ENCODE assay signal across 3 cellular contexts in genomic region chr6:44222987-44223470, GRCh38.
TF ChIP-seq lines count a peak whose summit lies in the region.

No MANE protein-coding gene starts in this region.

TF ChIP-seq in SK-N-SH, 30 proteins besides CTCF, POLR2A, EP300 and RAD21:
- TF ChIP-seq TCF12 (IDR thresholded peaks at IDR 0.05) (no peak), REST (IDR thresholded peaks at IDR 0.05; ENCODE audit: low read depth, low read length) (no peak)
TF ChIP-seq in SK-N-SH: peak in this region for 0.

TF ChIP-seq in SK-N-SH treated with all-trans-retinoic acid at 6 μM for 48 hours, 23 proteins besides CTCF, POLR2A, EP300 and RAD21:
- no peak for TF ChIP-seq PATZ1 (CRISPR knock-in tag; IDR thresholded peaks at IDR 0.05; ENCODE audit: borderline replicate concordance)
- TF ChIP-seq CSRNP3 (CRISPR knock-in tag; IDR thresholded peaks at IDR 0.05): no peak
- no peak for TF ChIP-seq ZC3H10 (CRISPR knock-in tag; IDR thresholded peaks at IDR 0.05)
- no peak for TF ChIP-seq ZFP30 (CRISPR knock-in tag; IDR thresholded peaks at IDR 0.05)
- no peak for TF ChIP-seq ISL1 (CRISPR knock-in tag; IDR thresholded peaks at IDR 0.05)
- TF ChIP-seq TCF4 (CRISPR knock-in tag; IDR thresholded peaks at IDR 0.05; ENCODE audit: borderline replicate concordance): no peak
- no peak for TF ChIP-seq ZFP3 (CRISPR knock-in tag; IDR thresholded peaks at IDR 0.05)
- TF ChIP-seq TSHZ2 (CRISPR knock-in tag; IDR thresholded peaks at IDR 0.05): no peak
- TF ChIP-seq TOX (CRISPR knock-in tag; IDR thresholded peaks at IDR 0.05; ENCODE audit: borderline replicate concordance): no peak
- TF ChIP-seq OSR1 (CRISPR knock-in tag; IDR thresholded peaks at IDR 0.05): no peak
- TF ChIP-seq ARNTL (CRISPR knock-in tag; IDR thresholded peaks at IDR 0.05; ENCODE audit: borderline replicate concordance, low read depth): no peak

TF ChIP-seq in GM12891, 5 proteins besides CTCF, POLR2A, EP300 and RAD21 (continued from another document):
- TF ChIP-seq SPI1 (IDR thresholded peaks at IDR 0.05; ENCODE audit: low read depth, low read length) (no peak), POLR2AphosphoS5 (IDR thresholded peaks at IDR 0.05; ENCODE audit: low read depth, low read length) (no peak), POU2F2 (IDR thresholded peaks at IDR 0.05; ENCODE audit: low read depth, low read length) (no peak), PAX5 (IDR thresholded peaks at IDR 0.05; ENCODE audit: insufficient read depth, low read length, severe bottlenecking) (no peak)
TF ChIP-seq in GM12891: peak in this region for 0.
